ENCODE assay signal across 2 cellular contexts in the genomic region with DNA sequence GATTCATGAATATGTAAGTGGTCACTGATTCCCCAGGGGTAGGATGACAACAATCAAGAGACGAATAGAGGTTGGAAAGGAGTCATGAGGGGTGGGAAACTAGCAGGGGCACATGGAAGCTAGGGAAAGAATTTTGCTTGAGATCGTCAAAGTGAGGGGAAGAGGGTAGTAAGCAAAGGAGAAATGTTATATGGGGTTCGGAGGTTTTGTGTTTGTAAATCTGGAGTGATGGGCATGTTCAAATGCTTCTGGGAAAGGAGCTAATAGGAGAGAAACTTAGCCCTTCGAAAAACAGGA.
TF ChIP-seq lines count a peak whose summit lies in the region.

No MANE protein-coding gene starts in this region.

TF ChIP-seq in HEK293T, 16 proteins besides CTCF, POLR2A, EP300 and RAD21:
- no peak for TF ChIP-seq FOXK2 (IDR thresholded peaks at IDR 0.05)
- TF ChIP-seq SP1 (IDR thresholded peaks at IDR 0.05): no peak
- TF ChIP-seq LEF1 (IDR thresholded peaks at IDR 0.05; ENCODE audit: borderline replicate concordance): no peak
- TF ChIP-seq FOXA1 (IDR thresholded peaks at IDR 0.05): no peak
- no peak for TF ChIP-seq FOXM1 (IDR thresholded peaks at IDR 0.05; ENCODE audit: borderline replicate concordance)
- TF ChIP-seq, protein P1, sequence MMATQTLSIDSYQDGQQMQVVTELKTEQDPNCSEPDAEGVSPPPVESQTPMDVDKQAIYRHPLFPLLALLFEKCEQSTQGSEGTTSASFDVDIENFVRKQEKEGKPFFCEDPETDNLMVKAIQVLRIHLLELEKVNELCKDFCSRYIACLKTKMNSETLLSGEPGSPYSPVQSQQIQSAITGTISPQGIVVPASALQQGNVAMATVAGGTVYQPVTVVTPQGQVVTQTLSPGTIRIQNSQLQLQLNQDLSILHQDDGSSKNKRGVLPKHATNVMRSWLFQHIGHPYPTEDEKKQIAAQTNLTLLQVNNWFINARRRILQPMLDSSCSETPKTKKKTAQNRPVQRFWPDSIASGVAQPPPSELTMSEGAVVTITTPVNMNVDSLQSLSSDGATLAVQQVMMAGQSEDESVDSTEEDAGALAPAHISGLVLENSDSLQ (IDR thresholded peaks at IDR 0.05): no peak
- TF ChIP-seq ELF4 (IDR thresholded peaks at IDR 0.05): peak; percentile 36; the same call in 1 of the 2 replicates

TF ChIP-seq in K562, 482 proteins besides CTCF, POLR2A, EP300 and RAD21 (continues in another document):
- TF ChIP-seq ETV6 (IDR thresholded peaks at IDR 0.05; ENCODE audit: borderline replicate concordance in 1 of 2, low read depth in 2 of 2, low read length in 1 of 2) (no peak), ETV6 (CRISPR knock-in tag; IDR thresholded peaks at IDR 0.05; ENCODE audit: borderline replicate concordance) (no peak), KLF1 (tag; IDR thresholded peaks at IDR 0.05) (no peak), PHF21A (IDR thresholded peaks at IDR 0.05; ENCODE audit: borderline replicate concordance, low read depth) (0 out of 2 replicates have a peak, but pooled peaks have one; percentile 39), ELF4 (CRISPR knock-in tag; IDR thresholded peaks at IDR 0.05) (0 out of 2 replicates have a peak, but pooled peaks have one; percentile 49), NR2C2 (CRISPR knock-in tag; IDR thresholded peaks at IDR 0.05) (no peak), NR2C2 (tag; IDR thresholded peaks at IDR 0.05) (no peak), FUS (optimal IDR thresholded peaks at IDR 0.05; ENCODE audit: low read depth, low read length) (no peak), DNMT1 (IDR thresholded peaks at IDR 0.05) (no peak), HNRNPK (IDR thresholded peaks at IDR 0.05; ENCODE audit: low read depth, low read length, poor library complexity, severe bottlenecking) (no peak), KAT8 (IDR thresholded peaks at IDR 0.05; ENCODE audit: low read depth) (no peak), GTF2E2 (tag; IDR thresholded peaks at IDR 0.05) (no peak), SMARCE1 (IDR thresholded peaks at IDR 0.05) (no peak), SIRT6 (IDR thresholded peaks at IDR 0.05; ENCODE audit: low read depth, low read length) (peak; percentile 11), GATAD2B (IDR thresholded peaks at IDR 0.05; ENCODE audit: borderline replicate concordance) (no peak), MXI1 (IDR thresholded peaks at IDR 0.05; ENCODE audit: low read depth, low read length) (no peak), SAFB (IDR thresholded peaks at IDR 0.05; ENCODE audit: borderline replicate concordance, low read depth, low read length) (no peak), HDGF (IDR thresholded peaks at IDR 0.05) (no peak), XRCC4 (IDR thresholded peaks at IDR 0.05; ENCODE audit: extremely low read depth, insufficient read depth, insufficient read length) (no peak), KDM2B (CRISPR knock-in tag; IDR thresholded peaks at IDR 0.05) (no peak), JUN (IDR thresholded peaks at IDR 0.05; ENCODE audit: borderline replicate concordance, low read depth, low read length) (no peak), JUN (CRISPR knock-in tag; IDR thresholded peaks at IDR 0.05; ENCODE audit: borderline replicate concordance) (no peak), TAL1 (IDR thresholded peaks at IDR 0.05) (no peak), ZNF507 (tag; conservative IDR thresholded peaks at IDR 0.05) (no peak), WHSC1 (IDR thresholded peaks at IDR 0.05; ENCODE audit: low read length) (no peak), ILF3 (IDR thresholded peaks at IDR 0.05; ENCODE audit: borderline replicate concordance) (no peak), ZFP30 (CRISPR knock-in tag; IDR thresholded peaks at IDR 0.05; ENCODE audit: borderline replicate concordance) (no peak), LARP7 (IDR thresholded peaks at IDR 0.05) (0 out of 2 replicates have a peak, but pooled peaks have one; percentile 43), SUPT5H (IDR thresholded peaks at IDR 0.05) (peak; percentile 9; the same call in 1 of the 2 replicates), ARID2 (IDR thresholded peaks at IDR 0.05) (no peak), POLR2G (IDR thresholded peaks at IDR 0.05; ENCODE audit: low read depth, low read length) (no peak), COPS2 (conservative IDR thresholded peaks at IDR 0.05) (no peak), ZSCAN29 (IDR thresholded peaks at IDR 0.05) (no peak), NCOA1 (IDR thresholded peaks at IDR 0.05; ENCODE audit: low read depth) (no peak), MAFF (IDR thresholded peaks at IDR 0.05; ENCODE audit: low read length) (no peak), IRF2 (CRISPR knock-in tag; IDR thresholded peaks at IDR 0.05) (no peak), ZNF354B (CRISPR knock-in tag; IDR thresholded peaks at IDR 0.05) (no peak), KAT7 (CRISPR knock-in tag; IDR thresholded peaks at IDR 0.05; ENCODE audit: borderline replicate concordance) (no peak), CCNT2 (IDR thresholded peaks at IDR 0.05; ENCODE audit: borderline replicate concordance, extremely low read depth, insufficient read length, low read depth, low read length) (no peak), PML (IDR thresholded peaks at IDR 0.05; ENCODE audit: low read length) (no peak), HDAC1 (IDR thresholded peaks at IDR 0.05) (0 out of 4 replicates have a peak, but pooled peaks of 1 of the 2 experiments have one; percentile 16), ZNF444 (CRISPR knock-in tag; IDR thresholded peaks at IDR 0.05) (no peak), HNRNPL (IDR thresholded peaks at IDR 0.05; ENCODE audit: low read depth, low read length) (no peak)
- TF ChIP-seq, protein P2, sequence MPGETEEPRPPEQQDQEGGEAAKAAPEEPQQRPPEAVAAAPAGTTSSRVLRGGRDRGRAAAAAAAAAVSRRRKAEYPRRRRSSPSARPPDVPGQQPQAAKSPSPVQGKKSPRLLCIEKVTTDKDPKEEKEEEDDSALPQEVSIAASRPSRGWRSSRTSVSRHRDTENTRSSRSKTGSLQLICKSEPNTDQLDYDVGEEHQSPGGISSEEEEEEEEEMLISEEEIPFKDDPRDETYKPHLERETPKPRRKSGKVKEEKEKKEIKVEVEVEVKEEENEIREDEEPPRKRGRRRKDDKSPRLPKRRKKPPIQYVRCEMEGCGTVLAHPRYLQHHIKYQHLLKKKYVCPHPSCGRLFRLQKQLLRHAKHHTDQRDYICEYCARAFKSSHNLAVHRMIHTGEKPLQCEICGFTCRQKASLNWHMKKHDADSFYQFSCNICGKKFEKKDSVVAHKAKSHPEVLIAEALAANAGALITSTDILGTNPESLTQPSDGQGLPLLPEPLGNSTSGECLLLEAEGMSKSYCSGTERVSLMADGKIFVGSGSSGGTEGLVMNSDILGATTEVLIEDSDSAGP (CRISPR knock-in tag; IDR thresholded peaks at IDR 0.05): no peak
- TF ChIP-seq, protein P3, sequence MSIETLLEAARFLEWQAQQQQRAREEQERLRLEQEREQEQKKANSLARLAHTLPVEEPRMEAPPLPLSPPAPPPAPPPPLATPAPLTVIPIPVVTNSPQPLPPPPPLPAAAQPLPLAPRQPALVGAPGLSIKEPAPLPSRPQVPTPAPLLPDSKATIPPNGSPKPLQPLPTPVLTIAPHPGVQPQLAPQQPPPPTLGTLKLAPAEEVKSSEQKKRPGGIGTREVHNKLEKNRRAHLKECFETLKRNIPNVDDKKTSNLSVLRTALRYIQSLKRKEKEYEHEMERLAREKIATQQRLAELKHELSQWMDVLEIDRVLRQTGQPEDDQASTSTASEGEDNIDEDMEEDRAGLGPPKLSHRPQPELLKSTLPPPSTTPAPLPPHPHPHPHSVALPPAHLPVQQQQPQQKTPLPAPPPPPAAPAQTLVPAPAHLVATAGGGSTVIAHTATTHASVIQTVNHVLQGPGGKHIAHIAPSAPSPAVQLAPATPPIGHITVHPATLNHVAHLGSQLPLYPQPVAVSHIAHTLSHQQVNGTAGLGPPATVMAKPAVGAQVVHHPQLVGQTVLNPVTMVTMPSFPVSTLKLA (conservative IDR thresholded peaks at IDR 0.05): no peak
- TF ChIP-seq, protein P4, sequence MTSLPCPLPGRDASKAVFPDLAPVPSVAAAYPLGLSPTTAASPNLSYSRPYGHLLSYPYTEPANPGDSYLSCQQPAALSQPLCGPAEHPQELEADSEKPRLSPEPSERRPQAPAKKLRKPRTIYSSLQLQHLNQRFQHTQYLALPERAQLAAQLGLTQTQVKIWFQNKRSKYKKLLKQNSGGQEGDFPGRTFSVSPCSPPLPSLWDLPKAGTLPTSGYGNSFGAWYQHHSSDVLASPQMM (CRISPR knock-in tag; IDR thresholded peaks at IDR 0.05): no peak
- TF ChIP-seq, protein P5, sequence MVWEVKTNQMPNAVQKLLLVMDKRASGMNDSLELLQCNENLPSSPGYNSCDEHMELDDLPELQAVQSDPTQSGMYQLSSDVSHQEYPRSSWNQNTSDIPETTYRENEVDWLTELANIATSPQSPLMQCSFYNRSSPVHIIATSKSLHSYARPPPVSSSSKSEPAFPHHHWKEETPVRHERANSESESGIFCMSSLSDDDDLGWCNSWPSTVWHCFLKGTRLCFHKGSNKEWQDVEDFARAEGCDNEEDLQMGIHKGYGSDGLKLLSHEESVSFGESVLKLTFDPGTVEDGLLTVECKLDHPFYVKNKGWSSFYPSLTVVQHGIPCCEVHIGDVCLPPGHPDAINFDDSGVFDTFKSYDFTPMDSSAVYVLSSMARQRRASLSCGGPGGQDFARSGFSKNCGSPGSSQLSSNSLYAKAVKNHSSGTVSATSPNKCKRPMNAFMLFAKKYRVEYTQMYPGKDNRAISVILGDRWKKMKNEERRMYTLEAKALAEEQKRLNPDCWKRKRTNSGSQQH (CRISPR knock-in tag; IDR thresholded peaks at IDR 0.05): peak; percentile 73; the same call in 1 of the 2 replicates
- TF ChIP-seq, protein P6, sequence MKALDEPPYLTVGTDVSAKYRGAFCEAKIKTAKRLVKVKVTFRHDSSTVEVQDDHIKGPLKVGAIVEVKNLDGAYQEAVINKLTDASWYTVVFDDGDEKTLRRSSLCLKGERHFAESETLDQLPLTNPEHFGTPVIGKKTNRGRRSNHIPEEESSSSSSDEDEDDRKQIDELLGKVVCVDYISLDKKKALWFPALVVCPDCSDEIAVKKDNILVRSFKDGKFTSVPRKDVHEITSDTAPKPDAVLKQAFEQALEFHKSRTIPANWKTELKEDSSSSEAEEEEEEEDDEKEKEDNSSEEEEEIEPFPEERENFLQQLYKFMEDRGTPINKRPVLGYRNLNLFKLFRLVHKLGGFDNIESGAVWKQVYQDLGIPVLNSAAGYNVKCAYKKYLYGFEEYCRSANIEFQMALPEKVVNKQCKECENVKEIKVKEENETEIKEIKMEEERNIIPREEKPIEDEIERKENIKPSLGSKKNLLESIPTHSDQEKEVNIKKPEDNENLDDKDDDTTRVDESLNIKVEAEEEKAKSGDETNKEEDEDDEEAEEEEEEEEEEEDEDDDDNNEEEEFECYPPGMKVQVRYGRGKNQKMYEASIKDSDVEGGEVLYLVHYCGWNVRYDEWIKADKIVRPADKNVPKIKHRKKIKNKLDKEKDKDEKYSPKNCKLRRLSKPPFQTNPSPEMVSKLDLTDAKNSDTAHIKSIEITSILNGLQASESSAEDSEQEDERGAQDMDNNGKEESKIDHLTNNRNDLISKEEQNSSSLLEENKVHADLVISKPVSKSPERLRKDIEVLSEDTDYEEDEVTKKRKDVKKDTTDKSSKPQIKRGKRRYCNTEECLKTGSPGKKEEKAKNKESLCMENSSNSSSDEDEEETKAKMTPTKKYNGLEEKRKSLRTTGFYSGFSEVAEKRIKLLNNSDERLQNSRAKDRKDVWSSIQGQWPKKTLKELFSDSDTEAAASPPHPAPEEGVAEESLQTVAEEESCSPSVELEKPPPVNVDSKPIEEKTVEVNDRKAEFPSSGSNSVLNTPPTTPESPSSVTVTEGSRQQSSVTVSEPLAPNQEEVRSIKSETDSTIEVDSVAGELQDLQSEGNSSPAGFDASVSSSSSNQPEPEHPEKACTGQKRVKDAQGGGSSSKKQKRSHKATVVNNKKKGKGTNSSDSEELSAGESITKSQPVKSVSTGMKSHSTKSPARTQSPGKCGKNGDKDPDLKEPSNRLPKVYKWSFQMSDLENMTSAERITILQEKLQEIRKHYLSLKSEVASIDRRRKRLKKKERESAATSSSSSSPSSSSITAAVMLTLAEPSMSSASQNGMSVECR (CRISPR knock-in tag; IDR thresholded peaks at IDR 0.05): no peak
- TF ChIP-seq, protein P7, sequence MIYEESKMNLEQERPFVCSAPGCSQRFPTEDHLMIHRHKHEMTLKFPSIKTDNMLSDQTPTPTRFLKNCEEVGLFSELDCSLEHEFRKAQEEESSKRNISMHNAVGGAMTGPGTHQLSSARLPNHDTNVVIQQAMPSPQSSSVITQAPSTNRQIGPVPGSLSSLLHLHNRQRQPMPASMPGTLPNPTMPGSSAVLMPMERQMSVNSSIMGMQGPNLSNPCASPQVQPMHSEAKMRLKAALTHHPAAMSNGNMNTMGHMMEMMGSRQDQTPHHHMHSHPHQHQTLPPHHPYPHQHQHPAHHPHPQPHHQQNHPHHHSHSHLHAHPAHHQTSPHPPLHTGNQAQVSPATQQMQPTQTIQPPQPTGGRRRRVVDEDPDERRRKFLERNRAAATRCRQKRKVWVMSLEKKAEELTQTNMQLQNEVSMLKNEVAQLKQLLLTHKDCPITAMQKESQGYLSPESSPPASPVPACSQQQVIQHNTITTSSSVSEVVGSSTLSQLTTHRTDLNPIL (CRISPR knock-in tag; IDR thresholded peaks at IDR 0.05): no peak
- TF ChIP-seq, protein P8, sequence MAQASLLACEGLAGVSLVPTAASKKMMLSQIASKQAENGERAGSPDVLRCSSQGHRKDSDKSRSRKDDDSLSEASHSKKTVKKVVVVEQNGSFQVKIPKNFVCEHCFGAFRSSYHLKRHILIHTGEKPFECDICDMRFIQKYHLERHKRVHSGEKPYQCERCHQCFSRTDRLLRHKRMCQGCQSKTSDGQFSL (CRISPR knock-in tag; IDR thresholded peaks at IDR 0.05): no peak
- TF ChIP-seq, protein P8 (tag; IDR thresholded peaks at IDR 0.05): no peak
